Comparison of ENCODE assay signal across 1 cellular context in genomic region chr10:69816536-69816935, GRCh38.
TF ChIP-seq lines count a peak whose summit lies in the region.

No MANE protein-coding gene starts in this region.

TF ChIP-seq in IMR-90, 13 proteins besides CTCF, POLR2A, EP300 and RAD21:
- TF ChIP-seq MAFK (IDR thresholded peaks at IDR 0.05; ENCODE audit: low read depth, low read length) (no peak), CEBPB (IDR thresholded peaks at IDR 0.05; ENCODE audit: low read depth, low read length) (no peak), RFX5 (IDR thresholded peaks at IDR 0.05; ENCODE audit: low read depth, low read length) (no peak), NFE2L2 (IDR thresholded peaks at IDR 0.05; ENCODE audit: low read depth, low read length) (no peak), MXI1 (IDR thresholded peaks at IDR 0.05; ENCODE audit: borderline replicate concordance, low read depth, low read length) (no peak), MAZ (IDR thresholded peaks at IDR 0.05; ENCODE audit: borderline replicate concordance, low read depth, low read length) (no peak), BHLHE40 (IDR thresholded peaks at IDR 0.05; ENCODE audit: low read depth, low read length) (no peak), RCOR1 (IDR thresholded peaks at IDR 0.05; ENCODE audit: insufficient replicate concordance, low read length) (no peak), SMC3 (IDR thresholded peaks at IDR 0.05; ENCODE audit: low read depth, low read length) (no peak), CHD1 (IDR thresholded peaks at IDR 0.05; ENCODE audit: low read depth, low read length) (no peak), ELK1 (IDR thresholded peaks at IDR 0.05; ENCODE audit: borderline replicate concordance, low read depth, low read length) (no peak), USF2 (IDR thresholded peaks at IDR 0.05; ENCODE audit: low read depth, low read length) (no peak), FOS (IDR thresholded peaks at IDR 0.05; ENCODE audit: low read depth, low read length) (no peak)
